28 cellular contexts compared by ENCODE assay signal in the genomic region with DNA sequence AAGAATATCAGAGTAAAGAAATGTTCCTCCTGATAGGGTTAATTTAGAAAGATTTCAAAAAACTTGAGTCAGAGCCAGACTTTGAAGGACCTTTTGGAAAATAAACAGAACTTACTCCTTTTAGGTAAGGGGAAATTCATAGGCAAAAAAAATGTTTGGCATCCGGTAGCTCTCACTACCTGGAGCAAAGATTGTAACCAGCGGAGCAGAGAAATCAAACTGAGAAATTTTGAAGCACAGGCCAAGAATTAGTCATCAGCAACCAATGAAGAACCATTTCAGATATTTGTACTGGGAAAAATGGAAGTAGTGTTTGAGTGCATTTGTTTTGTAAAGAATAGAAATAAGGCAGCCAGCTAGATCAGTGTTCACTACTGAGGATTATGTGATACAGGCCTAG.
DNase-seq lines count a peak whose midpoint lies in the region; ATAC-seq and TF ChIP-seq lines count a peak whose summit lies in the region.
"Had no signal": no experiment of that assay in that cellular context is flagged by ENCODE, and none has a peak within 500 bp of the region (broad histone marks: within the 10 kb centered on the region; RNA-seq: fewer than 3 reads in every experiment).

No MANE protein-coding gene starts in this region.

- H3K36me3 ChIP-seq in body of pancreas (replicated peaks in 1 of 2; ENCODE audit: insufficient read depth in 1 of 2, low read depth in 2 of 2), result no peaks in the 10 kb centered on the region
- H3K36me3 ChIP-seq in lower lobe of right lung, result peaks cover 31% of the 10 kb centered on the region
- H3K36me3 ChIP-seq in upper lobe of right lung, result peaks cover 7% of the 10 kb centered on the region
- H3K36me3 ChIP-seq: neutrophil had no signal

- H3K27ac Mint-ChIP-seq in activated T-cell treated with anti-CD3 and anti-CD28 coated beads, Interleukin-2, amount 50 U/mL, for 72 hours, result peak overlapping the region; percentile 69
- no peak overlapping the region for H3K27ac Mint-ChIP-seq in nephron progenitor cell
- H3K27ac Mint-ChIP-seq: activated naive CD8-positive, alpha-beta T cell treated with anti-CD3 and anti-CD28 coated beads, Interleukin-2, amount 10 ng/mL, durations not matched to agents 7 days and 5 days; activated T-helper 1 cell treated with anti-CD3 and anti-CD28 coated beads, Interleukin-12 subunit alpha, Interleukin-12 subunit beta, Interleukin-2, Interleukin-4 antibody, amounts not matched to agents 30 ng/mL and 10 ng/mL and 1 ng/mL, durations not matched to agents 14 hours and 24 hours and 36 hours; H9 had no signal

- no peaks in the 10 kb centered on the region for H3K27me3 Mint-ChIP-seq in activated T-cell treated with anti-CD3 and anti-CD28 coated beads, Interleukin-2, amount 50 U/mL, for 72 hours (ENCODE audit: low read depth)
- H3K27me3 Mint-ChIP-seq in nephron progenitor cell (ENCODE audit: low read depth, poor library complexity), result peaks cover 3% of the 10 kb centered on the region
- H3K27me3 Mint-ChIP-seq: activated naive CD8-positive, alpha-beta T cell treated with anti-CD3 and anti-CD28 coated beads, Interleukin-2, amount 10 ng/mL, durations not matched to agents 7 days and 5 days; stimulated activated naive CD8-positive, alpha-beta T cell treated with anti-CD3 and anti-CD28 coated beads, Interleukin-15, amount 100 ng/mL, for 72 hours had no signal

- no peaks in the 10 kb centered on the region for H3K9me3 ChIP-seq in body of pancreas
- H3K9me3 ChIP-seq in lower lobe of right lung, result no peaks in the 10 kb centered on the region
- H3K9me3 ChIP-seq in upper lobe of right lung, result no peaks in the 10 kb centered on the region
- H3K9me3 ChIP-seq: neutrophil, psoas muscle, tibial artery had no signal

- peaks cover 43% of the 10 kb centered on the region for H3K4me1 Mint-ChIP-seq in activated T-cell treated with anti-CD3 and anti-CD28 coated beads, Interleukin-2, amount 50 U/mL, for 72 hours (ENCODE audit: low read depth)
- H3K4me1 Mint-ChIP-seq in nephron progenitor cell, result peaks cover 11% of the 10 kb centered on the region
- H3K4me1 Mint-ChIP-seq: H9 had no signal

- H3K4me3 Mint-ChIP-seq in activated T-cell treated with anti-CD3 and anti-CD28 coated beads, Interleukin-2, amount 50 U/mL, for 72 hours, result no peak overlapping the region
- no peak overlapping the region for H3K4me3 Mint-ChIP-seq in nephron progenitor cell
- H3K4me3 Mint-ChIP-seq: activated naive CD8-positive, alpha-beta T cell treated with anti-CD3 and anti-CD28 coated beads, Interleukin-2, amount 10 ng/mL, durations not matched to agents 7 days and 5 days; activated T-helper 1 cell treated with anti-CD3 and anti-CD28 coated beads, Interleukin-12 subunit alpha, Interleukin-12 subunit beta, Interleukin-2, Interleukin-4 antibody, amounts not matched to agents 30 ng/mL and 10 ng/mL and 1 ng/mL, durations not matched to agents 14 hours and 24 hours and 36 hours; H9; immature natural killer cell; stimulated activated naive CD8-positive, alpha-beta T cell treated with anti-CD3 and anti-CD28 coated beads, Interleukin-15, amount 100 ng/mL, for 72 hours had no signal

- peak overlapping the region; percentile 4 to 45 (median 19) for H3K27ac ChIP-seq in body of pancreas
- no peak overlapping the region for H3K27ac ChIP-seq in lower lobe of right lung
- no peak overlapping the region for H3K27ac ChIP-seq in upper lobe of right lung
- H3K27ac ChIP-seq: neutrophil, psoas muscle, tibial artery had no signal

- no peak for TF ChIP-seq POLR2A in body of pancreas (IDR thresholded peaks at IDR 0.05)

- peaks cover under 1 to 9% of the 10 kb centered on the region in 2 donors for H3K36me3 Mint-ChIP-seq in activated T-cell treated with anti-CD3 and anti-CD28 coated beads, Interleukin-2, amount 50 U/mL, for 72 hours (ENCODE audit: insufficient read depth in 2 of 2)
- H3K36me3 Mint-ChIP-seq in nephron progenitor cell (ENCODE audit: low read depth), result peaks cover 91% of the 10 kb centered on the region

- DNase-seq in activated T-cell treated with anti-CD3 and anti-CD28 coated beads, Interleukin-2, amount 50 U/mL, for 72 hours, result no peak
- DNase-seq in activated T-cell treated with anti-CD3 and anti-CD28 coated beads for 4 hours (no peak), body of pancreas (peak in 1 of 4 donors; percentile 29), lower lobe of right lung (no peak), upper lobe of right lung (no peak), nephron progenitor cell (no peak)
- DNase-seq: activated CD4-positive, CD25-positive, alpha-beta regulatory T cell treated with anti-CD3 and anti-CD28 coated beads, Interleukin-2, amount 50 U/mL, for 72 hours; activated naive CD8-positive, alpha-beta T cell treated with anti-CD3 and anti-CD28 coated beads, Interleukin-2, amount 10 ng/mL, durations not matched to agents 7 days and 5 days; cerebellar nuclear complex; COR-L47; effector memory CD4-positive, alpha-beta T cell; foreskin fibroblast; H9; immature natural killer cell; Karpas-422; MV-4-11; NCI-H1694; NCI-H2171 treated with DMSO at 0.1 percent for 48 hours; NCI-H526; psoas muscle; SIG-M5; stimulated activated naive CD8-positive, alpha-beta T cell treated with anti-CD3 and anti-CD28 coated beads, Interleukin-15, amount 100 ng/mL, for 72 hours; tibial artery had no signal

- intact Hi-C loops in body of pancreas (cut with DNase I), result no loop called here
- intact Hi-C loops in lower lobe of right lung (cut with DNase I), result no loop called here
- intact Hi-C loops in upper lobe of right lung (cut with DNase I), result no loop called here

- H3K4me3 ChIP-seq in body of pancreas, result no peak overlapping the region
- H3K4me3 ChIP-seq in lower lobe of right lung, result no peak overlapping the region
- no peak overlapping the region for H3K4me3 ChIP-seq in upper lobe of right lung
- H3K4me3 ChIP-seq: psoas muscle, tibial artery had no signal

- H3K9me3 Mint-ChIP-seq in activated T-cell treated with anti-CD3 and anti-CD28 coated beads, Interleukin-2, amount 50 U/mL, for 72 hours, result peaks cover 0 to 5% of the 10 kb centered on the region in 2 donors
- H3K9me3 Mint-ChIP-seq in nephron progenitor cell, result peaks cover 6% of the 10 kb centered on the region
- H3K9me3 Mint-ChIP-seq: activated T-helper 1 cell treated with anti-CD3 and anti-CD28 coated beads, Interleukin-12 subunit alpha, Interleukin-12 subunit beta, Interleukin-2, Interleukin-4 antibody, amounts not matched to agents 30 ng/mL and 10 ng/mL and 1 ng/mL, durations not matched to agents 14 hours and 24 hours and 36 hours; immature natural killer cell had no signal

- H3K27me3 ChIP-seq in body of pancreas (no peaks in the 10 kb centered on the region), lower lobe of right lung (ENCODE audit: low read depth) (no peaks in the 10 kb centered on the region), upper lobe of right lung (no peaks in the 10 kb centered on the region)
- H3K27me3 ChIP-seq: neutrophil, tibial artery had no signal

- ATAC-seq in activated T-cell treated with anti-CD3 and anti-CD28 coated beads, Interleukin-2, amount 50 U/mL, for 72 hours (replicated peaks in 1 of 2), result no peak
- ATAC-seq in body of pancreas (peak; percentile 79), lower lobe of right lung (peak; percentile 74 to 94), upper lobe of right lung (peak; percentile 82), GM21619 (IDR thresholded peaks at IDR 0.05; ENCODE audit: unreplicated experiment) (no peak), HG03457 (IDR thresholded peaks at IDR 0.05; ENCODE audit: unreplicated experiment) (no peak)
- ATAC-seq: Panc1; psoas muscle; stimulated activated naive CD8-positive, alpha-beta T cell treated with anti-CD3 and anti-CD28 coated beads, Interleukin-15, amount 100 ng/mL, for 72 hours had no signal

- H3K4me1 ChIP-seq in body of pancreas, result peaks cover 12% of the 10 kb centered on the region
- peaks cover 10% of the 10 kb centered on the region for H3K4me1 ChIP-seq in lower lobe of right lung
- H3K4me1 ChIP-seq in upper lobe of right lung, result no peaks in the 10 kb centered on the region
- H3K4me1 ChIP-seq: psoas muscle, tibial artery had no signal

- TF ChIP-seq CTCF in body of pancreas (IDR thresholded peaks at IDR 0.05) (no peak), lower lobe of right lung (IDR thresholded peaks at IDR 0.05) (no peak), upper lobe of right lung (IDR thresholded peaks at IDR 0.05) (no peak), nephron progenitor cell (IDR thresholded peaks at IDR 0.05) (no peak)

- WGBS in body of pancreas, 2 donors, result 21% methylated on average over 2 of the region's 2 CpGs

Comparison
In these comparisons a context has a peak if more than half of its experiments do, and no peak if none do; other contexts are left out.
1. ATAC-seq: peak in body of pancreas (single experiment), lower lobe of right lung (2 of 2) and upper lobe of right lung (single experiment); none in activated T-cell treated with anti-CD3 and anti-CD28 coated beads, Interleukin-2, amount 50 U/mL, for 72 hours (0 of 2), GM21619 (single experiment) and HG03457 (single experiment).
2. H3K27ac ChIP-seq: peak in body of pancreas (4 of 4); none in lower lobe of right lung (single experiment) and upper lobe of right lung (single experiment).